1 cellular context compared by ENCODE assay signal in genomic region chr9:127568971-127569818, GRCh38.
TF ChIP-seq lines count a peak whose summit lies in the region.

No MANE protein-coding gene starts in this region.

TF ChIP-seq in HepG2, 621 proteins besides CTCF, POLR2A, EP300 and RAD21 (continued from another document):
- no peak for TF ChIP-seq NR2F1 (CRISPR knock-in tag; IDR thresholded peaks at IDR 0.05)
- TF ChIP-seq ARID5B (CRISPR knock-in tag; IDR thresholded peaks at IDR 0.05) = peak; percentile 22; the same call in 1 of the 2 replicates
- TF ChIP-seq CEBPG (CRISPR knock-in tag; IDR thresholded peaks at IDR 0.05) = peak; percentile 90
- TF ChIP-seq HDAC1 (CRISPR knock-in tag; IDR thresholded peaks at IDR 0.05) = peak; percentile 80
- TF ChIP-seq ZNF564 (CRISPR knock-in tag; IDR thresholded peaks at IDR 0.05) = 0 out of 2 replicates have a peak, but pooled peaks have one; percentile 16
- no peak for TF ChIP-seq HBP1 (CRISPR knock-in tag; IDR thresholded peaks at IDR 0.05; ENCODE audit: low read depth)
- no peak for TF ChIP-seq XRCC5 (optimal IDR thresholded peaks at IDR 0.05; ENCODE audit: low read length)
- TF ChIP-seq ZNF746 (CRISPR knock-in tag; IDR thresholded peaks at IDR 0.05) = peak; percentile 66; the same call in 1 of the 2 replicates
- no peak for TF ChIP-seq ZIK1 (CRISPR knock-in tag; IDR thresholded peaks at IDR 0.05; ENCODE audit: borderline replicate concordance, low read depth)
- peak; percentile 30; the same call in 1 of the 2 replicates for TF ChIP-seq ERF (CRISPR knock-in tag; IDR thresholded peaks at IDR 0.05)
- 0 out of 2 replicates have a peak, but pooled peaks have one; percentile 28 for TF ChIP-seq ZNF605 (CRISPR knock-in tag; IDR thresholded peaks at IDR 0.05)
- TF ChIP-seq ZNF256 (CRISPR knock-in tag; conservative IDR thresholded peaks at IDR 0.05) = 0 out of 2 replicates have a peak, but pooled peaks have one; percentile 32
- peak; percentile 29; the same call in 1 of the 2 replicates for TF ChIP-seq GATAD2A (CRISPR knock-in tag; IDR thresholded peaks at IDR 0.05)
- TF ChIP-seq CCDC6 (CRISPR knock-in tag; IDR thresholded peaks at IDR 0.05) = 0 out of 2 replicates have a peak, but pooled peaks have one; percentile 19
- peak; percentile 55; the same call in 1 of the 2 replicates for TF ChIP-seq ZNF281 (CRISPR knock-in tag; IDR thresholded peaks at IDR 0.05; ENCODE audit: borderline replicate concordance)
- TF ChIP-seq ZNF713 (CRISPR knock-in tag; IDR thresholded peaks at IDR 0.05) = no peak
- no peak for TF ChIP-seq AGO1 (IDR thresholded peaks at IDR 0.05; ENCODE audit: low read depth, low read length, poor library complexity, severe bottlenecking)
- peak; percentile 5 for TF ChIP-seq TEAD3 (CRISPR knock-in tag; optimal IDR thresholded peaks at IDR 0.05; ENCODE audit: borderline replicate concordance)
- TF ChIP-seq POLR2AphosphoS5 (IDR thresholded peaks at IDR 0.05; ENCODE audit: low read depth, low read length) = peak; percentile 41; the same call in 1 of the 2 replicates
- 0 out of 2 replicates have a peak, but pooled peaks have one; percentile 29 for TF ChIP-seq ZNF337 (CRISPR knock-in tag; IDR thresholded peaks at IDR 0.05; ENCODE audit: borderline replicate concordance, low read depth)
